In the genomic region with DNA sequence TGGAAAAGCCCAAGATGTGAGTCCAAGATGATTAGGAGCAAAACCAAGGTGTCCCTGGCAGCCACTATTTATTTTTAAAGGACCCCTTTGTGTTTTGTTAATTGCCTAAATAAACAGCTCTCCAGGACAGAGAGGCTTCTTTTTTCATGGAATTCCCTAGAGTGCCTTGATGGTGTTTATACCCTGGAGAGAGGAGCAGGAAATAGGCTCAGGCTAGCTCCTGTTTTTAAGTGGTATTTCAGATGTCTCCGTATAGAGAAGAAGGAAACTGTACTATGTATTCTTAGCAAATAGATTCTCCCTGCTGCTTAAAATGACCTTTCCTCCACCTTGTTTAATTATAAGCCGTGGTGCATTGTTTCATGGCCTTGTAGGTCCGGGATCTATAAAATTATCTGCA, we compare ENCODE assay signal across 26 cellular contexts.
DNase-seq lines count a peak whose midpoint lies in the region; ATAC-seq lines count a peak whose summit lies in the region.
"Had no signal": no experiment of that assay in that cellular context is flagged by ENCODE, and none has a peak within 500 bp of the region (broad histone marks: within the 10 kb centered on the region; RNA-seq: fewer than 3 reads in every experiment).

No MANE protein-coding gene starts in this region.

- peaks cover 34% of the 10 kb centered on the region for H3K4me1 ChIP-seq in iPS-18a (ENCODE audit: control insufficient read depth, low read depth, low read length)
- H3K4me1 ChIP-seq: lower lobe of right lung, uterus had no signal

- ATAC-seq in GM18498 (IDR thresholded peaks at IDR 0.05; ENCODE audit: unreplicated experiment) (no peak), HG03442 (IDR thresholded peaks at IDR 0.05; ENCODE audit: unreplicated experiment) (no peak)
- ATAC-seq: activated CD4-positive, alpha-beta T cell treated with anti-CD3 and anti-CD28 coated beads for 36 hours; HCT116; K562; lower lobe of right lung; stimulated activated naive B cell treated with anti-CD40 and anti-IgM and Interleukin-4, amounts not matched to agents 10 μg/mL and 1 μg/mL and 100 μg/mL, for 72 hours had no signal

- no peaks in the 10 kb centered on the region for H3K9me3 ChIP-seq in iPS-18a (ENCODE audit: control insufficient read depth, low read depth, low read length)
- H3K9me3 ChIP-seq: lower lobe of right lung, MG63, neutrophil, uterus had no signal

- no peak overlapping the region for H3K9ac ChIP-seq in iPS-18a (ENCODE audit: low read length)

- no peak overlapping the region for H3K4me3 ChIP-seq in H7 (ENCODE audit: insufficient read depth, low read depth, low read length)
- peak overlapping the region; percentile 16 for H3K4me3 ChIP-seq in iPS-18a (ENCODE audit: low read length)
- H3K4me3 ChIP-seq: K562, lower lobe of right lung, MG63, smooth muscle cell, uterus had no signal

- no peaks in the 10 kb centered on the region for H3K36me3 ChIP-seq in H7 (replicated peaks; ENCODE audit: control insufficient read depth, insufficient read depth, low read length)
- H3K36me3 ChIP-seq in iPS-18a (ENCODE audit: control insufficient read depth, low read depth, low read length), result no peaks in the 10 kb centered on the region
- H3K36me3 ChIP-seq: lower lobe of right lung, MG63, neutrophil, uterus had no signal

- intact Hi-C loops in posterior vena cava (cut with DNase I), result no loop called here

- DNase-seq in COR-L47 (lab: John Stamatoyannopoulos, UW) (peak; percentile 37), H7 (peak; percentile 28), NCI-H748 (lab: John Stamatoyannopoulos, UW; ENCODE audit: unreplicated experiment) (peak; percentile 28), posterior vena cava (ENCODE audit: low spot score) (no peak)
- DNase-seq: activated CD4-positive, alpha-beta T cell treated with anti-CD3 and anti-CD28 coated beads for 36 hours; activated CD8-positive, alpha-beta memory T cell treated with anti-CD3 and anti-CD28 coated beads for 24 hours; activated naive CD4-positive, alpha-beta T cell; activated T-cell treated with anti-CD3 and anti-CD28 coated beads, Interleukin-2, amount 50 U/mL, for 24 hours; amniotic stem cell; cortex of kidney; GDM1; lower lobe of right lung; MG63; NCI-H2081 treated with DMSO at 0.1 percent for 48 hours; NCI-H526 treated with DMSO at 0.1 percent for 48 hours; SHP77 treated with DMSO at 0.1 percent for 48 hours; stimulated activated naive B cell treated with anti-CD40 and anti-IgM and Interleukin-4, amounts not matched to agents 10 μg/mL and 1 μg/mL and 100 μg/mL, for 72 hours; T-helper 1 cell; uterus had no signal

- no peak overlapping the region for H3K27ac ChIP-seq in iPS-18a (ENCODE audit: low read length)
- H3K27ac ChIP-seq: lower lobe of right lung, neutrophil, uterus had no signal

- H3K27me3 ChIP-seq in H7 (ENCODE audit: control insufficient read depth, insufficient read depth, low read length) (peaks cover 36% of the 10 kb centered on the region), iPS-18a (ENCODE audit: control insufficient read depth, insufficient read depth, low read length) (peaks cover 85% of the 10 kb centered on the region)
- H3K27me3 ChIP-seq: uterus had no signal
